Comparison of ENCODE assay signal across 8 cellular contexts in the genomic region with DNA sequence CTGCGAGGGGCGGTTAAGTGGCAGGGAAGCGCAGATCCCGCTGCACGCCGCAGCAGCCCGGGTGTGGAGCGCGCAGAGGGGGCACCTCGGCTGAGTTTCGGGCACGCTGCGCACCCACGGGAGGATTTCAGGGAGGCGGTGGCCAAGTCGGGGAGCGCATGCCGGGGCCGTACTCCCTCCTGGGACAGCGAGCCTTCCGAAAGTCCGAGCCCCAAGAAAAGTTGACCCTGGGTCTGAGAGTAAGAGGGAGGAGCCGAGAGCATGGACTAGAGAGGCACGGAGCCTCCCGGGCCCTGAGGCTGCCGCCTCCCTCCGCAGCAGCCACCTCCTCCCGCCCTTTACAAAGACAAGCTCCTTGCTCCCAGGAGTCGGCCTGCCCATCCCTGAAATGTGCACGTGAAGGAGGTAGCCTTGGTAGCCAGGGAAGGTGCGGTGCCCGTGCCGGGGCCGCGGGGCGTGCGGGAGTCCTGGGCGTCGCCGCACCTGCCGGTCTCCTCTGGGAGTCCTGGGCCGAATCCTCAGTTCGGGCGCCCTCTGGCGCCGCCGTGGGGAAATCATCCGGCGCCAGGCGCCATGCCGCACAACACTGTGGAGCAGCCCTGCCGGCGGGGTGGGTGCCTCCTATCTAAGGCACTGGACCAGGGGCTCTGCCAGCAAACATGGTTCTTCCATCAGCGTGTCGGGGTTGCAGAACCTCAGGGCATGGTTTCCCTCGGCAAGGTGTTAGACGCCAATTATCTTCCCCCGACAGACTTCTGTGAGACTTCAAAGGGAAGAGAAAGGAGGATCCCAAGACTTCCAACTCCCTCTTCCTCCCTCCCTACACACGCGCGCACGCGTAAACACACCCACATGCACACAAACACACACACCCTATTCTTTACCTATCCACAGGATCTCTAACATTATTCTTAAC.
DNase-seq lines count a peak whose midpoint lies in the region; ATAC-seq and TF ChIP-seq lines count a peak whose summit lies in the region.

No MANE protein-coding gene starts in this region.

- no peak for TF ChIP-seq POLR2A in lower leg skin (IDR thresholded peaks at IDR 0.05)

- ATAC-seq in GM18868 (IDR thresholded peaks at IDR 0.05; ENCODE audit: unreplicated experiment) (peak; percentile 98), HG03108 (IDR thresholded peaks at IDR 0.05; ENCODE audit: unreplicated experiment) (peak; percentile 96)

- H3K4me3 ChIP-seq in lower leg skin (ENCODE audit: low read depth, poor library complexity, severe bottlenecking), result peak overlapping the region; percentile 13

- peak in 1 of 3 donors; percentile 70 for TF ChIP-seq CTCF in lower leg skin (IDR thresholded peaks at IDR 0.05)

- intact Hi-C loops in lower leg skin (cut with DNase I; ENCODE audit: low total_unique reads), result loop anchor here (10.0 kb wide), 1 partner anchor 469 kb away; no protein-coding TSS in a partner anchor

- DNase-seq in AG08395 (ENCODE audit: low spot score) (peak; percentile 74), NCI-H2227 treated with DMSO at 0.1 percent for 48 hours (lab: John Stamatoyannopoulos, UW) (peak; percentile 64), dermis blood vessel endothelial cell (peak; percentile 75), lower leg skin (ENCODE audit: low spot score in 2 of 2) (peak; percentile 76 to 95)
- DNase-seq in activated CD4-positive, alpha-beta T cell treated with anti-CD3 and anti-CD28 coated beads for 4 hours, result peak; percentile 14 to 55
- peak; percentile 65 for DNase-seq in stimulated activated CD4-positive, alpha-beta T cell treated with anti-CD3 and anti-CD28 coated beads, Interleukin-4, amount 100 ng/mL, for 24 hours

- WGBS in lower leg skin, 2 donors, result 5% methylated on average over 39 to 63 of the region's 63 CpGs

Comparison
In these comparisons a context has a peak if more than half of its experiments do, and no peak if none do; other contexts are left out.
1. Peak in every context shown above with its lines: DNase-seq, ATAC-seq and H3K4me3 ChIP-seq.
2. DNase-seq: peak in every context shown above with its lines; median percentile 86 in lower leg skin; 75 in dermis blood vessel endothelial cell; 74 in AG08395; 65 in stimulated activated CD4-positive, alpha-beta T cell treated with anti-CD3 and anti-CD28 coated beads, Interleukin-4, amount 100 ng/mL, for 24 hours; 64 in NCI-H2227 treated with DMSO at 0.1 percent for 48 hours; 34 in activated CD4-positive, alpha-beta T cell treated with anti-CD3 and anti-CD28 coated beads for 4 hours.